In the genomic region with DNA sequence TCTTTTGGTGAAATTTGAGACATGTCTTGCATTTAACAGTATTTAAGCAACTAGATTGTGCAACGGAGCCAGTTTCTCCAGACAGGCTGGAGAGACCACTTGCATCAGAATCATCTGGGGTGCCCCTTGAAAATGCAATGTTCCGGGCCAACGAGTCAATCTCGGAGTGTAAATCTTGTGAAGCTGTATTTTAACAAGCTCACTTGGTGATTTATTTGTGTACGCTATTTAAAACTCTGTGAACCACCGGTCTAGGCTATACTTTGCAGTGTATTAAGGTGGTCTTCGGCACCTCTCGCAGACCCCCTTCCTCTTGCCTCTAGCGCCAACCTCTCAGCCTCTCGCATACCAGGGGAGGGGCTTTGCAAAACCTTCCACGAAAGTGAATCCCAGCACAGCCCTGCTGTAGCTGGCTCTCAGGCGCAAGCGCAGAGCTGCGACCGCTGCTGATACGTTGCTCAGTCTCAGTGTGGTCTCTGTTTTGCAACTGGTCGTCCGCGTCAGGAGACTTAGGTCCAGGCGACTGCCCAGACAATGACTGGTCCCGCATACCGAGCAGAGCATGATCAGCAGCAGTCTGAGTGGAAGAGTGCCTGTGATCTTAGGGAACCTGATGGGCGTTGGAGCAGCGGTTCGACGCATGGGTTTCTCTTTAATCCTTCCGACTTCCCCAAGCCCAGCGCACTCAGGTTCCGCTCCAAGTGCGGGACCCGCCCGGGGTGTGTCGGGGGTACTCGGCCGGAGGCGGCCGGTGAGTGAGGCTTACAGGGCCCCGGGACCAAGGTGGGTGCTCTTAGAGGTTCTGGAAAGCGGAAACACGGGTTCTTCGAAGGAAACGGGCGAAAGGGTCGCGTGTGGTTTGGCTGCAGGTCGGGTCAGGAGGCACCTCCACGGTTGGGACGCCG, we compare ENCODE assay signal across 8 cellular contexts. TPM values are rescaled to one million over a fixed set of nuclear protein-coding genes. Genes with fewer than 3 reads are reported as not detected.
A peak's percentile ranks its signal among the peaks of the same experiment; 100 is the strongest.
DNase-seq lines count a peak whose midpoint lies in the region; ATAC-seq, FAIRE-seq and TF ChIP-seq lines count a peak whose summit lies in the region.

TSS of gene ZNF391 (plus strand) at position 467 of the 905 bp plus-strand sequence. CDS start 11,612 bp downstream, outside the sequence.

- H3K79me2 ChIP-seq in H1 (ENCODE audit: control insufficient read depth in 1 of 2, insufficient read depth in 2 of 2, low read length in 2 of 2) = no peaks in the 10 kb centered on the region; a peak in 1 of 4 replicates

- peak within 1 kb of the TSS; percentile 53 for H4K5ac ChIP-seq in H1 (ENCODE audit: insufficient read length, low read depth, low read length)

- peak within 1 kb of the TSS; percentile 43 to 79 (median 75) for H3K27ac ChIP-seq in BLaER1 treated with 17β-estradiol and CSF1 and Interleukin-3, amounts not matched to agents 10 nM and 100 nM
- peak within 1 kb of the TSS; percentile 55; the same call in 1 of the 2 replicates for H3K27ac ChIP-seq in H1 (ENCODE audit: low read depth, low read length)
- H3K27ac ChIP-seq in mesenchymal stem cell (ENCODE audit: low read length, poor library complexity, severe bottlenecking) = peak within 1 kb of the TSS; percentile 58

- TF ChIP-seq RAD21 in H1 (IDR thresholded peaks at IDR 0.05 in 1 of 2, conservative IDR thresholded peaks at IDR 0.05 in 1 of 2; ENCODE audit: low read depth in 2 of 2, low read length in 2 of 2) = no peak

- H2BK12ac ChIP-seq in H1 (ENCODE audit: low read depth, low read length) (no peak within 1 kb of the TSS), mesenchymal stem cell (ENCODE audit: low read length in 2 of 2) (peak within 1 kb of the TSS in 1 of 2 experiments; percentile 15)

- FAIRE-seq in H1 (lab: Jason Lieb, UNC) = peak; percentile 86

- no peak within 1 kb of the TSS for H2BK15ac ChIP-seq in H1 (ENCODE audit: low read length)
- peak within 1 kb of the TSS; percentile 6 for H2BK15ac ChIP-seq in mesenchymal stem cell (ENCODE audit: low read depth, poor library complexity, severe bottlenecking)

- peak; percentile 84 for ATAC-seq in HG03442 (IDR thresholded peaks at IDR 0.05; ENCODE audit: unreplicated experiment)

- peak within 1 kb of the TSS; percentile 60 to 75 (median 70) for H3K4me2 ChIP-seq in BLaER1 treated with 17β-estradiol and CSF1 and Interleukin-3, amounts not matched to agents 10 nM and 100 nM
- H3K4me2 ChIP-seq in H1 (ENCODE audit: insufficient read depth in 1 of 2, low read depth in 2 of 2, low read length in 2 of 2) = peak within 1 kb of the TSS; percentile 36 to 76
- peak within 1 kb of the TSS; percentile 90 for H3K4me2 ChIP-seq in mesenchymal stem cell (ENCODE audit: low read length, poor library complexity, severe bottlenecking)

- CTCF ChIA-PET in H1 (lab: Charles Lee; ENCODE audit: partially characterized antibody) = interaction anchor here (1.0 to 1.2 kb wide), 3 partner anchors 11 to 76 kb away, joined by 4 to 5 read pairs (median 5); no protein-coding TSS in a partner anchor

- H3K4me1 ChIP-seq in BLaER1 treated with 17β-estradiol and CSF1 and Interleukin-3, amounts not matched to agents 10 nM and 100 nM = peaks cover 0 to 5% (median 0%) of the 10 kb centered on the region in 10 experiments; a peak in 3 of 20 replicates
- H3K4me1 ChIP-seq in H1 (replicated peaks in 1 of 4; ENCODE audit: control insufficient read depth in 3 of 4, insufficient read depth in 4 of 4, low read length in 3 of 4) (peaks cover 0 to 2% (median 0%) of the 10 kb centered on the region in 4 experiments; a peak in 1 of 7 replicates), mesenchymal stem cell (ENCODE audit: control insufficient read depth, insufficient read depth, low read depth, low read length) (peaks cover 3% of the 10 kb centered on the region)

- H2BK120ac ChIP-seq in H1 (replicated peaks; ENCODE audit: low read depth, low read length) (peak within 1 kb of the TSS; percentile 85), mesenchymal stem cell (ENCODE audit: low read depth, low read length) (no peak within 1 kb of the TSS)

- H2AK5ac ChIP-seq in H1 (ENCODE audit: low read depth, low read length) (no peak within 1 kb of the TSS), mesenchymal stem cell (ENCODE audit: low read length, severe bottlenecking) (no peak within 1 kb of the TSS)

- DNase-seq in NCI-H748 treated with DMSO at 0.1 percent for 48 hours (lab: John Stamatoyannopoulos, UW) (peak; percentile 83), H1 (ENCODE audit: low read depth in 1 of 2, low spot score in 2 of 2) (peak; percentile 72 to 84), mesenchymal stem cell (peak; percentile 92)
- DNase-seq in activated CD8-positive, alpha-beta memory T cell treated with anti-CD3 and anti-CD28 coated beads for 1 hour (ENCODE audit: extremely low read depth in 1 of 2, low read depth in 1 of 2) = peak; percentile 32 to 49
- peak; percentile 51 for DNase-seq in stimulated activated CD8-positive, alpha-beta memory T cell treated with anti-CD3 and anti-CD28 coated beads, Interleukin-12 subunit alpha, Interleukin-12 subunit beta, amount 100 ng/mL, for 4 hours (ENCODE audit: low read depth)

- H3K23ac ChIP-seq in H1 (ENCODE audit: insufficient read length) (no peak within 1 kb of the TSS), mesenchymal stem cell (ENCODE audit: low read length in 2 of 2) (no peak within 1 kb of the TSS)

- POLR2A ChIA-PET in H1 (lab: Charles Lee; ENCODE audit: partially characterized antibody) = interaction anchor here (0.8 to 2.7 kb wide), 10 partner anchors 8 to 94 kb away, joined by 3 to 8 read pairs (median 4); partner anchors contain the start of gene ZNF184

- peak in 1 of 2 experiments; percentile 45; a peak in 1 of 3 replicates for TF ChIP-seq EP300 in H1 (IDR thresholded peaks at IDR 0.05; ENCODE audit: borderline replicate concordance in 1 of 2, low read depth in 2 of 2, low read length in 2 of 2)

- H3K4me3 ChIP-seq in BLaER1 treated with 17β-estradiol and CSF1 and Interleukin-3, amounts not matched to agents 10 nM and 100 nM = peak within 1 kb of the TSS; percentile 59 to 75 (median 68)
- H3K4me3 ChIP-seq in H1 (ENCODE audit: extremely low read depth in 1 of 4, insufficient read depth in 2 of 4, low read depth in 3 of 4, low read length in 4 of 4) = peak within 1 kb of the TSS; percentile 60 to 90 (median 70)
- H3K4me3 ChIP-seq in mesenchymal stem cell (ENCODE audit: insufficient read depth in 1 of 2, low read depth in 1 of 2, low read length in 2 of 2) = peak within 1 kb of the TSS; percentile 66 to 80

- no peak within 1 kb of the TSS for H2BK20ac ChIP-seq in H1 (ENCODE audit: low read length)

- H3K56ac ChIP-seq in H1 (replicated peaks; ENCODE audit: insufficient read length, low read depth, low read length) = peak within 1 kb of the TSS; percentile 37

- no peaks in the 10 kb centered on the region for H4K20me1 ChIP-seq in BLaER1 treated with 17β-estradiol and CSF1 and Interleukin-3, amounts not matched to agents 10 nM and 100 nM
- no peaks in the 10 kb centered on the region for H4K20me1 ChIP-seq in H1 (replicated peaks in 1 of 2; ENCODE audit: control insufficient read depth in 1 of 2, insufficient read depth in 2 of 2, low read length in 2 of 2)

- TF ChIP-seq CTCF in H1 (IDR thresholded peaks at IDR 0.05; ENCODE audit: control extremely low read depth in 1 of 3, insufficient read depth in 1 of 3, low read depth in 1 of 3, low read length in 3 of 3) = no peak

- no peaks in the 10 kb centered on the region for H3K27me3 ChIP-seq in BLaER1 treated with 17β-estradiol and CSF1 and Interleukin-3, amounts not matched to agents 10 nM and 100 nM
- H3K27me3 ChIP-seq in H1 (replicated peaks in 1 of 4; ENCODE audit: control insufficient read depth in 3 of 4, extremely low read depth in 1 of 4, insufficient read depth in 3 of 4, low read length in 3 of 4) (no peaks in the 10 kb centered on the region), mesenchymal stem cell (ENCODE audit: control insufficient read depth in 1 of 2, insufficient read depth in 1 of 2, low read length in 2 of 2) (no peaks in the 10 kb centered on the region)

- no peaks in the 10 kb centered on the region for H3K36me3 ChIP-seq in BLaER1 treated with 17β-estradiol and CSF1 and Interleukin-3, amounts not matched to agents 10 nM and 100 nM
- no peaks in the 10 kb centered on the region for H3K36me3 ChIP-seq in H1 (ENCODE audit: control insufficient read depth in 2 of 4, insufficient read depth in 4 of 4, low read length in 3 of 4)
- H3K36me3 ChIP-seq in mesenchymal stem cell (ENCODE audit: control insufficient read depth in 1 of 2, insufficient read depth in 2 of 2, low read depth in 1 of 2, low read length in 2 of 2) = no peaks in the 10 kb centered on the region

- H4K91ac ChIP-seq in H1 (replicated peaks; ENCODE audit: insufficient read length, low read length) (peak within 1 kb of the TSS; percentile 44), mesenchymal stem cell (ENCODE audit: low read length) (peak within 1 kb of the TSS; percentile 66)

- H3K4ac ChIP-seq in H1 (replicated peaks; ENCODE audit: insufficient read length, low read depth, low read length) = no peak within 1 kb of the TSS
- peak within 1 kb of the TSS in 1 of 2 experiments; percentile 60 for H3K4ac ChIP-seq in mesenchymal stem cell (ENCODE audit: low read depth in 1 of 2, low read length in 2 of 2)

- H4K8ac ChIP-seq in H1 (ENCODE audit: extremely low read depth, insufficient read depth, low read length) (peak within 1 kb of the TSS; percentile 17; the same call in 1 of the 2 replicates), mesenchymal stem cell (ENCODE audit: low read length) (peak within 1 kb of the TSS; percentile 96)

- 3% methylated on average over 48 of the region's 49 CpGs; no CpG with 5 or more reads in 1 of the 2 experiments for WGBS in H1 (ENCODE audit: extremely low coverage in 1 of 2, insufficient coverage in 1 of 2, insufficient read length in 1 of 2, insufficient replicate concordance in 2 of 2, low coverage in 1 of 2, low lambda C conversion rate in 2 of 2, missing lambda C conversion rate in 1 of 2), 2 experiments
- under 1% methylated on average over 47 of the region's 49 CpGs for WGBS in mesenchymal stem cell

- peak; percentile 86 for TF ChIP-seq POLR2A in GM19193 (IDR thresholded peaks at IDR 0.05; ENCODE audit: extremely low read depth, insufficient read depth, insufficient read length)
- peak; percentile 67 to 87 for TF ChIP-seq POLR2A in H1 (IDR thresholded peaks at IDR 0.05; ENCODE audit: control extremely low read depth in 1 of 2, low read depth in 2 of 2, low read length in 2 of 2)

- H3K18ac ChIP-seq in H1 (ENCODE audit: extremely low read depth, low read length) = peak within 1 kb of the TSS; percentile 62
- H3K18ac ChIP-seq in mesenchymal stem cell (ENCODE audit: low read depth in 1 of 2, low read length in 2 of 2) = peak within 1 kb of the TSS; percentile 26 to 62

- H3K9ac ChIP-seq in BLaER1 treated with 17β-estradiol and CSF1 and Interleukin-3, amounts not matched to agents 10 nM and 100 nM = peak within 1 kb of the TSS; percentile 73 to 83 (median 80)
- peak within 1 kb of the TSS; percentile 64 to 82 (median 72) for H3K9ac ChIP-seq in H1 (replicated peaks in 1 of 4; ENCODE audit: extremely low read depth in 1 of 4, low read depth in 3 of 4, low read length in 3 of 4)
- peak within 1 kb of the TSS; percentile 88 for H3K9ac ChIP-seq in mesenchymal stem cell (ENCODE audit: low read length)

- H2BK5ac ChIP-seq in H1 (ENCODE audit: low read depth, low read length) (peak within 1 kb of the TSS; percentile 13; the same call in 1 of the 2 replicates), mesenchymal stem cell (ENCODE audit: low read depth, low read length, poor library complexity, severe bottlenecking) (no peak within 1 kb of the TSS)

- no peak within 1 kb of the TSS for H3K14ac ChIP-seq in H1 (ENCODE audit: insufficient read length)
- H3K14ac ChIP-seq in mesenchymal stem cell (ENCODE audit: low read length in 2 of 2) = no peak within 1 kb of the TSS

- H3K79me1 ChIP-seq in H1 (ENCODE audit: low read depth, low read length) = no peaks in the 10 kb centered on the region; the same call in 1 of the 2 replicates
- no peaks in the 10 kb centered on the region for H3K79me1 ChIP-seq in mesenchymal stem cell (replicated peaks; ENCODE audit: low read length, poor library complexity, severe bottlenecking)

- H3K23me2 ChIP-seq in H1 (ENCODE audit: low read depth, low read length) = no peaks in the 10 kb centered on the region; the same call in 1 of the 2 replicates

- peaks cover 7 to 24% (median 17%) of the 10 kb centered on the region in 11 experiments for H3K9me3 ChIP-seq in BLaER1 treated with 17β-estradiol and CSF1 and Interleukin-3, amounts not matched to agents 10 nM and 100 nM (replicated peaks in 1 of 11)
- H3K9me3 ChIP-seq in H1 (ENCODE audit: insufficient read depth in 2 of 2, low read depth in 1 of 2, low read length in 1 of 2) = peaks cover 0 to 3% of the 10 kb centered on the region in 2 experiments; a peak in 1 of 4 replicates
- H3K9me3 ChIP-seq in mesenchymal stem cell (ENCODE audit: control insufficient read depth, low read length) = peaks cover 4% of the 10 kb centered on the region

- peak within 1 kb of the TSS; percentile 99 for H2AFZ ChIP-seq in H1 (ENCODE audit: low read length)
- H2AFZ ChIP-seq in mesenchymal stem cell (ENCODE audit: low read depth, low read length) = peak within 1 kb of the TSS; percentile 90

RNA-seq across cellular contexts. Expression of gene ZNF391, which starts in this region (rescaled TPM):
- 12.4 and 13.0 TPM in 2 replicates for total RNA-seq in H1 (2021; fragmentation: NEBNext Ultra II Directional; extraction: Animal tissue kit (Norgen Biotek cat#: 25700))
- 3.4 and 4.8 TPM in 2 replicates for polyA plus RNA-seq in H1 (2011; rRNA removed)
- polyA plus RNA-seq in H1 (2011; cell fraction: cytosol; rRNA removed) = 5.7 TPM
- 1.8 TPM for polyA plus RNA-seq in H1 (2011; cell fraction: nucleus; rRNA removed)
- polyA plus RNA-seq in H1 (2012, experiment 1 of 2) = 4.7 to 9.2 TPM (median 7.3 TPM) in 4 replicates
- polyA plus RNA-seq in H1 (2012, experiment 2 of 2) = 0.71 TPM
- 12.1 TPM for polyA plus RNA-seq in H1 (2013, experiment 1 of 2)
- 11.5 TPM for polyA plus RNA-seq in H1 (2013, experiment 2 of 2)
- 2.8 and 3.1 TPM in 2 replicates for polyA minus RNA-seq in H1 (2011; rRNA and poly(A)+ RNA removed)
- polyA minus RNA-seq in H1 (2011; cell fraction: cytosol; rRNA and poly(A)+ RNA removed) = 1.5 TPM
- 4.9 TPM for polyA minus RNA-seq in H1 (2011; cell fraction: nucleus; rRNA and poly(A)+ RNA removed)
- 1.9 TPM for polyA plus RNA-seq in mesenchymal stem cell (2013, experiment 1 of 2)
- polyA plus RNA-seq in mesenchymal stem cell (2013, experiment 2 of 2) = 1.9 TPM

Comparison
In these comparisons a context has a peak if more than half of its experiments do, and no peak if none do; other contexts are left out.
1. Peak in every context shown above with its lines: DNase-seq, ATAC-seq, H3K4me3 ChIP-seq and H3K27ac ChIP-seq.
2. DNase-seq: peak in every context shown above with its lines; median percentile 92 in mesenchymal stem cell; 83 in NCI-H748 treated with DMSO at 0.1 percent for 48 hours; 78 in H1; 51 in stimulated activated CD8-positive, alpha-beta memory T cell treated with anti-CD3 and anti-CD28 coated beads, Interleukin-12 subunit alpha, Interleukin-12 subunit beta, amount 100 ng/mL, for 4 hours; 40 in activated CD8-positive, alpha-beta memory T cell treated with anti-CD3 and anti-CD28 coated beads for 1 hour.